Comparison of ENCODE assay signal across 10 cellular contexts in the genomic region with DNA sequence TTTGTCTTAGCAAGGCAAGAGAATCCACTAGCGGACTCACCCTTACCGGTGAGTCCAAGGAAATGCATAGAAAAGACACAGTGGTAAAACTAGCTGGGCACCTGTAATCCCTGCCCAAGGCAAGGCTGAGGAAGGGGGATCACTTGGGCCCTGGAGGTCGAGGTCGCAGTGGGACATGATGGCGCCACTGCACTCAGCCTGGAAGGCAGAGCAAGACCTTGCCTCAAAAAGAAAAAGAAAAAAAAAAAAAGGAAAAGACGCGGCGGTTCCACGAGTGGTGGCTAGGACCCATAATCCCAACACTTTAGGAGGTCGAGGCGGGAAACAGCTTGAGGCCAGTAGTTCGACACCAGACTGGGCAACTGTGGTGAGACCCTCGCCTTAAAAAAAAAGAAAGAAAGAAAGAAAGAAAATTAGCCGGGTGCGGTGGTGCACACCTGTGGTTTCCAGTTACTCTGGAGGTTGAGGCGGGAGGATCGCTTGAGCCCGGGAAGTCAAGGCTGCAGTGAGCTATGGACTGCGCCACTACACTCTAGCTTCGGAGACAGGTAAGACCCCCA. TPM values are rescaled to one million over a fixed set of nuclear protein-coding genes. Genes with fewer than 3 reads are reported as not detected.
DNase-seq lines count a peak whose midpoint lies in the region; ATAC-seq, FAIRE-seq and TF ChIP-seq lines count a peak whose summit lies in the region.
"Had no signal": no experiment of that assay in that cellular context is flagged by ENCODE, and none has a peak within 500 bp of the region (broad histone marks: within the 10 kb centered on the region; RNA-seq: fewer than 3 reads in every experiment).

No MANE protein-coding gene starts in this region.

- peaks cover 25% of the 10 kb centered on the region for H3K36me3 Mint-ChIP-seq in CD4-positive, alpha-beta T cell (ENCODE audit: low read depth)

- no peaks in the 10 kb centered on the region for H3K9me3 ChIP-seq in CD4-positive, alpha-beta T cell (ENCODE audit: control insufficient read depth, low read length)
- no peaks in the 10 kb centered on the region for H3K9me3 ChIP-seq in PC-9 (ENCODE audit: insufficient read depth, low read depth)
- H3K9me3 ChIP-seq in endothelial cell of umbilical vein (replicated peaks; ENCODE audit: control insufficient read depth, insufficient read depth, low read length), result no peaks in the 10 kb centered on the region
- no peaks in the 10 kb centered on the region for H3K9me3 ChIP-seq in osteoblast (ENCODE audit: low read depth, low read length)
- H3K9me3 ChIP-seq: mucosa of descending colon had no signal

- H2AFZ ChIP-seq in PC-9, result no peak overlapping the region
- peak overlapping the region; percentile 86 for H2AFZ ChIP-seq in endothelial cell of umbilical vein (ENCODE audit: low read depth, low read length)
- H2AFZ ChIP-seq in osteoblast (ENCODE audit: low read length), result peak overlapping the region; percentile 94

- H3K4me1 ChIP-seq in PC-9 (replicated peaks; ENCODE audit: insufficient read depth) (peaks cover 31% of the 10 kb centered on the region), endothelial cell of umbilical vein (ENCODE audit: control insufficient read depth, extremely low read depth, insufficient read depth, low read length) (peaks cover 4% of the 10 kb centered on the region), osteoblast (ENCODE audit: insufficient read depth, low read length) (peaks cover 13% of the 10 kb centered on the region)

- peak overlapping the region; percentile 95 for H3K27ac Mint-ChIP-seq in CD4-positive, alpha-beta T cell

- CTCF ChIA-PET in CD4-positive, alpha-beta T cell (lab: Charles Lee), result interaction anchor here (1.1 kb wide), 1 partner anchor 96 kb away, joined by 3 read pairs; no protein-coding TSS in a partner anchor
- CTCF ChIA-PET in PC-9 (lab: Charles Lee), result interaction anchor here (0.9 kb wide), 1 partner anchor 48 kb away, joined by 3 read pairs; no protein-coding TSS in a partner anchor
- CTCF ChIA-PET in endothelial cell of umbilical vein (lab: Charles Lee), result no interaction called here

- peaks cover 32% of the 10 kb centered on the region for H3K79me2 ChIP-seq in PC-9 (ENCODE audit: low read depth)
- H3K79me2 ChIP-seq in endothelial cell of umbilical vein (ENCODE audit: control insufficient read depth, insufficient read depth, low read length), result no peaks in the 10 kb centered on the region
- peaks cover 20% of the 10 kb centered on the region for H3K79me2 ChIP-seq in osteoblast (ENCODE audit: insufficient read depth, low read length)

- intact Hi-C loops in CD4-positive, alpha-beta T cell (cut with DNase I, micrococcal nuclease), result loop anchor here (5.0 to 10.0 kb wide), 7 partner anchors 76 to 1913 kb away; a partner anchor contains a TSS
- intact Hi-C loops in PC-9 (cut with micrococcal nuclease; ENCODE audit: unreplicated experiment) (loop anchor here (1.0 to 10.0 kb wide), 4 partner anchors 16 to 1923 kb away; a partner anchor contains a TSS), endothelial cell of umbilical vein (cut with micrococcal nuclease) (loop anchor here (2.0 kb wide), 1 partner anchor 343 kb away; a partner anchor contains a TSS)

- H4K20me1 ChIP-seq in PC-9 (ENCODE audit: insufficient read depth) (peaks cover 14% of the 10 kb centered on the region; the same call in 1 of the 2 replicates), endothelial cell of umbilical vein (replicated peaks; ENCODE audit: control insufficient read depth, extremely low read depth, insufficient read depth, low read length) (no peaks in the 10 kb centered on the region), osteoblast (ENCODE audit: insufficient read depth, low read length) (peaks cover 5% of the 10 kb centered on the region)

- H3K27me3 ChIP-seq in CD4-positive, alpha-beta T cell (ENCODE audit: control insufficient read depth, insufficient read depth, low read length), result no peaks in the 10 kb centered on the region
- no peaks in the 10 kb centered on the region for H3K27me3 ChIP-seq in PC-9 (ENCODE audit: insufficient read depth, low read depth)
- H3K27me3 ChIP-seq in endothelial cell of umbilical vein (ENCODE audit: control insufficient read depth in 2 of 2, insufficient read depth in 2 of 2, low read length in 2 of 2), result no peaks in the 10 kb centered on the region
- H3K27me3 ChIP-seq in osteoblast (ENCODE audit: insufficient read depth, low read length), result no peaks in the 10 kb centered on the region

- BruUV-seq in PC-9 (replicated peaks; lab: Mats Ljungman, UMichigan) (TSS peak; percentile 76), endothelial cell of umbilical vein (replicated peaks; lab: Mats Ljungman, UMichigan) (TSS peak; percentile 25)

- TF ChIP-seq CTCF in CD4-positive, alpha-beta T cell (IDR thresholded peaks at IDR 0.05), result no peak
- TF ChIP-seq CTCF in PC-9 (conservative IDR thresholded peaks at IDR 0.05) (no peak), endothelial cell of umbilical vein (IDR thresholded peaks at IDR 0.05; ENCODE audit: extremely low read depth in 1 of 2, insufficient read depth in 1 of 2, low read depth in 1 of 2, low read length in 2 of 2) (no peak), osteoblast (IDR thresholded peaks at IDR 0.05; ENCODE audit: extremely low read depth, low read depth, low read length) (no peak), omental fat pad (IDR thresholded peaks at IDR 0.05) (no peak)

- H3K27me3 Mint-ChIP-seq in CD4-positive, alpha-beta T cell, result no peaks in the 10 kb centered on the region

- FAIRE-seq in endothelial cell of umbilical vein (lab: Jason Lieb, UNC), result no peak

- TF ChIP-seq POLR2A in endothelial cell of umbilical vein (IDR thresholded peaks at IDR 0.05; ENCODE audit: low read depth, low read length), result no peak

- no peak for DNase-seq in CD4-positive, alpha-beta T cell
- no peak for DNase-seq in PC-9
- DNase-seq in endothelial cell of umbilical vein (ENCODE audit: low read depth, low spot score), result no peak
- DNase-seq in osteoblast (ENCODE audit: insufficient read length, low spot score, missing footprints), result no peak
- DNase-seq in omental fat pad (ENCODE audit: low spot score), result no peak
- DNase-seq in superior temporal gyrus (ENCODE audit: extremely low spot score), result no peak
- no peak for DNase-seq in NCI-H146 treated with DMSO at 0.1 percent for 48 hours (lab: John Stamatoyannopoulos, UW; ENCODE audit: unreplicated experiment)

- H3F3A ChIP-seq in PC-9 (ENCODE audit: insufficient read depth, low read depth), result peaks cover 21% of the 10 kb centered on the region

- H3K4me2 ChIP-seq in PC-9 (peak overlapping the region; percentile 62; the same call in 1 of the 2 replicates), endothelial cell of umbilical vein (ENCODE audit: insufficient read depth, low read length) (no peak overlapping the region), osteoblast (ENCODE audit: insufficient read depth, low read length) (peak overlapping the region; percentile 88)

- H3K9ac ChIP-seq in endothelial cell of umbilical vein (replicated peaks; ENCODE audit: extremely low read depth, insufficient read depth, low read length), result no peak overlapping the region

- no peaks in the 10 kb centered on the region for H3K9me3 Mint-ChIP-seq in CD4-positive, alpha-beta T cell

- peaks cover 37% of the 10 kb centered on the region for H3K4me1 Mint-ChIP-seq in CD4-positive, alpha-beta T cell (ENCODE audit: low read depth)

- no peaks in the 10 kb centered on the region for H3K9me1 ChIP-seq in endothelial cell of umbilical vein (replicated peaks; ENCODE audit: control insufficient read depth, extremely low read depth, insufficient read depth, low read length)

- no peaks in the 10 kb centered on the region for H3K9me2 ChIP-seq in PC-9 (ENCODE audit: insufficient read depth)

- dilution Hi-C loops in endothelial cell of umbilical vein (cut with MboI; ENCODE audit: extremely low pct_ligation_motif_present, low sequenced_read_pairs), result no loop called here

- H3K27ac ChIP-seq in CD4-positive, alpha-beta T cell (ENCODE audit: low read depth, low read length), result no peak overlapping the region
- peak overlapping the region; percentile 37; the same call in 1 of the 2 replicates for H3K27ac ChIP-seq in PC-9
- H3K27ac ChIP-seq in endothelial cell of umbilical vein (ENCODE audit: insufficient read depth, low read depth, low read length), result no peak overlapping the region
- peak overlapping the region; percentile 25 for H3K27ac ChIP-seq in osteoblast (ENCODE audit: low read depth, low read length)
- H3K27ac ChIP-seq: SK-N-MC had no signal

- H3K4me3 ChIP-seq in PC-9 (peak overlapping the region; percentile 50; the same call in 1 of the 2 replicates), endothelial cell of umbilical vein (replicated peaks in 1 of 3; ENCODE audit: insufficient read depth in 1 of 3, low read depth in 1 of 3, low read length in 3 of 3) (peak overlapping the region in 2 of 3 experiments; percentile 46 to 54), osteoblast (ENCODE audit: insufficient read depth, low read length) (peak overlapping the region; percentile 74)

- no peak for ATAC-seq in CD4-positive, alpha-beta T cell (ENCODE audit: poor library complexity)
- ATAC-seq in HG03520 (IDR thresholded peaks at IDR 0.05; ENCODE audit: unreplicated experiment), result no peak
- ATAC-seq in omental fat pad (ENCODE audit: low FRiP score), result no peak

- H3K4me3 Mint-ChIP-seq in CD4-positive, alpha-beta T cell, result peak overlapping the region; percentile 87

- H3K36me3 ChIP-seq in PC-9 (ENCODE audit: low read depth) (no peaks in the 10 kb centered on the region), endothelial cell of umbilical vein (ENCODE audit: control insufficient read depth in 2 of 2, extremely low read depth in 1 of 2, insufficient read depth in 2 of 2, low read length in 2 of 2) (peaks cover 0 to 2% of the 10 kb centered on the region in 2 experiments), osteoblast (ENCODE audit: insufficient read depth, low read length) (no peaks in the 10 kb centered on the region)

- POLR2A ChIA-PET in CD4-positive, alpha-beta T cell (lab: Charles Lee), result interaction anchor here (0.6 to 4.5 kb wide), 13 partner anchors 9 to 1184 kb away, joined by 3 to 49 read pairs (median 7); a partner anchor contains a TSS
- POLR2A ChIA-PET in PC-9 (lab: Charles Lee; ENCODE audit: unreplicated experiment), result interaction anchor here (0.6 to 1.1 kb wide), 6 partner anchors 14 to 1308 kb away, joined by 3 to 5 read pairs (median 4); a partner anchor contains a TSS
- POLR2A ChIA-PET in endothelial cell of umbilical vein (lab: Charles Lee), result no interaction called here

RNA-seq across cellular contexts. Expression of a gene that starts 0.8 kb away (rescaled TPM):
- 10 to 100 TPM; 94.5 to 94.8 TPM for total RNA-seq in CD4-positive, alpha-beta T cell
- total RNA-seq in PC-9 (2021), result 16.9 and 21.4 TPM in 2 replicates
- total RNA-seq in endothelial cell of umbilical vein, result 4.8 and 6.0 TPM in 2 replicates
- 1.3 and 2.2 TPM in 2 replicates for polyA plus RNA-seq in endothelial cell of umbilical vein
- polyA plus RNA-seq in endothelial cell of umbilical vein (2011; cell fraction: cytosol; rRNA removed), result 1.7 and 1.8 TPM in 2 replicates
- 2.3 and 2.6 TPM in 2 replicates for polyA plus RNA-seq in endothelial cell of umbilical vein (2011; cell fraction: nucleus; rRNA removed)
- polyA plus RNA-seq in endothelial cell of umbilical vein (2012), result 1.6 and 1.7 TPM in 2 replicates
- 3.2 and 3.9 TPM in 2 replicates for polyA minus RNA-seq in endothelial cell of umbilical vein
- polyA minus RNA-seq in endothelial cell of umbilical vein (2011; cell fraction: cytosol; rRNA and poly(A)+ RNA removed), result 4.6 TPM
- polyA minus RNA-seq in endothelial cell of umbilical vein (2011; cell fraction: nucleus; rRNA and poly(A)+ RNA removed), result 4.7 and 6.4 TPM in 2 replicates
- 9.8 and 11.5 TPM in 2 replicates for total RNA-seq in osteoblast
- total RNA-seq in omental fat pad, result 10 to 100 TPM; 10.2 to 16.4 (median 11.2) TPM

Comparison
In these comparisons a context has a peak if more than half of its experiments do, and no peak if none do; other contexts are left out.
1. H3K27ac ChIP-seq: peak in PC-9 (single experiment) and osteoblast (single experiment); none in CD4-positive, alpha-beta T cell (single experiment) and endothelial cell of umbilical vein (single experiment).
2. Peak in every context shown above with its lines, with median percentiles within 50 percentile points of each other: H3K4me3 ChIP-seq.